Comparison of ENCODE assay signal across 8 cellular contexts in genomic region chr12:26524862-26525465, GRCh38.
DNase-seq lines count a peak whose midpoint lies in the region; ATAC-seq, FAIRE-seq and TF ChIP-seq lines count a peak whose summit lies in the region.

No MANE protein-coding gene starts in this region.

- no peak overlapping the region for H3K4ac ChIP-seq in neuronal stem cell (ENCODE audit: low read length)

- H3K4me3 ChIP-seq in thoracic aorta: no peak overlapping the region
- H3K4me3 ChIP-seq in neuronal stem cell (ENCODE audit: low read length in 2 of 2): no peak overlapping the region

- no peaks in the 10 kb centered on the region for H3K79me1 ChIP-seq in neuronal stem cell (ENCODE audit: low read depth, low read length)

- H3K9me3 ChIP-seq in thoracic aorta (peaks cover 6% of the 10 kb centered on the region), neuronal stem cell (replicated peaks in 1 of 2; ENCODE audit: control insufficient read depth in 2 of 2, insufficient read depth in 1 of 2, low read depth in 1 of 2, low read length in 2 of 2) (peaks cover 0 to 7% of the 10 kb centered on the region in 2 donors)

- H2BK120ac ChIP-seq in neuronal stem cell (ENCODE audit: low read depth, low read length): no peak overlapping the region

- H2BK5ac ChIP-seq in neuronal stem cell (ENCODE audit: low read length): no peak overlapping the region

- H3K4me1 ChIP-seq in thoracic aorta (ENCODE audit: control insufficient read depth in 1 of 2, low read depth in 2 of 2) (peaks cover 0 to 4% of the 10 kb centered on the region in 2 donors), neuronal stem cell (ENCODE audit: control insufficient read depth in 2 of 2, insufficient read depth in 1 of 2, low read depth in 1 of 2, low read length in 2 of 2) (no peaks in the 10 kb centered on the region)

- no peak overlapping the region for H2BK15ac ChIP-seq in neuronal stem cell (ENCODE audit: low read length)

- no peak overlapping the region for H3K27ac ChIP-seq in thoracic aorta
- H3K27ac ChIP-seq in neuronal stem cell (replicated peaks; ENCODE audit: low read length): no peak overlapping the region

- peak; percentile 46 for FAIRE-seq in RCC 7860 (lab: Jason Lieb, UNC)

- H4K8ac ChIP-seq in neuronal stem cell (ENCODE audit: low read depth, low read length): no peak overlapping the region

- no peak overlapping the region for H3K23ac ChIP-seq in neuronal stem cell (ENCODE audit: low read depth, low read length, poor library complexity)

- no peak overlapping the region for H2AFZ ChIP-seq in neuronal stem cell (ENCODE audit: low read length)

- H2BK12ac ChIP-seq in neuronal stem cell (ENCODE audit: low read length): no peak overlapping the region

- no CpG with 5 or more reads among the region's 2 CpGs for WGBS in neuronal stem cell (ENCODE audit: extremely low coverage in 2 of 2, insufficient read length in 2 of 2, insufficient replicate concordance in 1 of 2), 2 donors

- DNase-seq in activated naive CD4-positive, alpha-beta T cell treated with Interleukin-2 at 50 U/mL for 16 hours: peak; percentile 9
- DNase-seq in activated naive CD4-positive, alpha-beta T cell (lab: John Stamatoyannopoulos, UW): no peak
- DNase-seq in RCC 7860 (ENCODE audit: low spot score) (peak; percentile 17), fibroblast of the conjunctiva (ENCODE audit: low read depth) (peak; percentile 2), thoracic aorta (ENCODE audit: low spot score) (no peak), neuronal stem cell (ENCODE audit: low spot score) (no peak), hypothalamus (lab: John Stamatoyannopoulos, UW) (no peak)

- no peaks in the 10 kb centered on the region for H3K36me3 ChIP-seq in thoracic aorta
- no peaks in the 10 kb centered on the region for H3K36me3 ChIP-seq in neuronal stem cell (replicated peaks in 1 of 2; ENCODE audit: control insufficient read depth in 2 of 2, insufficient read depth in 2 of 2, low read length in 2 of 2)

- H4K91ac ChIP-seq in neuronal stem cell (ENCODE audit: low read depth, low read length, poor library complexity): no peak overlapping the region

- ATAC-seq in thoracic aorta (ENCODE audit: insufficient number of reproducible peaks, low FRiP score, low read depth) (no peak), HG03354 (IDR thresholded peaks at IDR 0.05; ENCODE audit: poor library complexity, severe bottlenecking, unreplicated experiment) (no peak)

- H3K14ac ChIP-seq in neuronal stem cell (ENCODE audit: low read length): no peak overlapping the region

- H3K27me3 ChIP-seq in thoracic aorta (replicated peaks; ENCODE audit: insufficient read depth) (no peaks in the 10 kb centered on the region), neuronal stem cell (ENCODE audit: control insufficient read depth in 3 of 3, insufficient read depth in 3 of 3, low read depth in 1 of 3, low read length in 3 of 3) (no peaks in the 10 kb centered on the region)

- no peak overlapping the region for H2AK5ac ChIP-seq in neuronal stem cell (ENCODE audit: low read depth, low read length)

- H3K9ac ChIP-seq in neuronal stem cell (ENCODE audit: low read depth, low read length, poor library complexity): no peak overlapping the region

- H3K4me2 ChIP-seq in neuronal stem cell (ENCODE audit: insufficient read depth, low read length, poor library complexity, severe bottlenecking): no peak overlapping the region

- peak; percentile 46 for TF ChIP-seq CTCF in thoracic aorta (IDR thresholded peaks at IDR 0.05)

- no peak overlapping the region for H3K18ac ChIP-seq in neuronal stem cell (ENCODE audit: low read length)

Comparison
In these comparisons a context has a peak if more than half of its experiments do, and no peak if none do; other contexts are left out.
1. DNase-seq: peak in activated naive CD4-positive, alpha-beta T cell treated with Interleukin-2 at 50 U/mL for 16 hours (single experiment), RCC 7860 (single experiment) and fibroblast of the conjunctiva (single experiment); none in activated naive CD4-positive, alpha-beta T cell (0 of 4), thoracic aorta (single experiment), neuronal stem cell (single experiment) and hypothalamus (0 of 51).